32 cellular contexts compared by ENCODE assay signal in genomic region chr16:15861996-15862395, GRCh38. TPM values are rescaled to one million over a fixed set of nuclear protein-coding genes. Genes with fewer than 3 reads are reported as not detected.
"Had no signal": no experiment of that assay in that cellular context is flagged by ENCODE, and none has a peak within 500 bp of the region (broad histone marks: within the 10 kb centered on the region; RNA-seq: fewer than 3 reads in every experiment).

No MANE protein-coding gene starts in this region.

- H3K9me3 ChIP-seq: ascending aorta had no signal

- H3K27me3 ChIP-seq: ascending aorta had no signal

- H3K4me3 ChIP-seq: ascending aorta, cardiac muscle cell had no signal

- H3K27ac ChIP-seq: ascending aorta, cardiac muscle cell, VCaP had no signal

- FAIRE-seq: bronchial epithelial cell, TTC549 had no signal

- ATAC-seq: activated CD8-positive, alpha-beta memory T cell treated with anti-CD3 and anti-CD28 coated beads, Interleukin-2, amount 10 ng/mL, durations not matched to agents 7 days and 5 days; activated CD8-positive, alpha-beta T cell treated with anti-CD3 and anti-CD28 coated beads, Interleukin-2, amount 10 ng/mL, durations not matched to agents 7 days and 5 days; activated naive CD8-positive, alpha-beta T cell treated with anti-CD3 and anti-CD28 coated beads, Interleukin-2, amount 50 U/mL, for 24 hours had no signal

- DNase-seq: activated B cell treated with CpG ODN at 0.5 μM for 24 hours; activated CD4-positive, alpha-beta memory T cell treated with anti-CD3 and anti-CD28 coated beads for 36 hours; activated CD4-positive, alpha-beta T cell treated with anti-CD3 and anti-CD28 coated beads for 4 hours; activated CD4-positive, alpha-beta T cell treated with anti-CD3 and anti-CD28 coated beads, Interleukin-2, amount 10 ng/mL, durations not matched to agents 24 days and 14 days; activated CD4-positive, alpha-beta T cell treated with anti-CD3 and anti-CD28 coated beads, Interleukin-2, amount 50 U/mL, for 1 hour; activated CD4-positive, alpha-beta T cell treated with anti-CD3 and anti-CD28 coated beads, Interleukin-2, amount 50 U/mL, for 4 hours; activated CD4-positive, CD25-positive, alpha-beta regulatory T cell treated with anti-CD3 and anti-CD28 coated beads, Interleukin-2, amount 50 U/mL, for 72 hours; activated CD8-positive, alpha-beta memory T cell treated with anti-CD3 and anti-CD28 coated beads for 24 hours; activated CD8-positive, alpha-beta memory T cell treated with anti-CD3 and anti-CD28 coated beads, Interleukin-2, amount 10 ng/mL, durations not matched to agents 7 days and 5 days; activated CD8-positive, alpha-beta memory T cell treated with anti-CD3 and anti-CD28 coated beads, Interleukin-2, amount 50 U/mL, for 48 hours; activated CD8-positive, alpha-beta T cell treated with anti-CD3 and anti-CD28 coated beads, Interleukin-2, amount 10 ng/mL, durations not matched to agents 7 days and 5 days; activated effector memory CD4-positive, alpha-beta T cell treated with Interleukin-2 at 50 U/mL for 16 hours; activated gamma-delta T cell; activated naive CD4-positive, alpha-beta T cell treated with anti-CD3 and anti-CD28 coated beads, Interleukin-2, amount 10 ng/mL, durations not matched to agents 7 days and 5 days; activated naive CD4-positive, alpha-beta T cell treated with Interleukin-2 at 50 U/mL for 16 hours; activated naive CD8-positive, alpha-beta T cell treated with anti-CD3 and anti-CD28 coated beads, Interleukin-2, amount 10 ng/mL, durations not matched to agents 7 days and 5 days; activated naive CD8-positive, alpha-beta T cell treated with anti-CD3 and anti-CD28 coated beads, Interleukin-2, amount 50 U/mL, for 24 hours; activated T-cell treated with anti-CD3 and anti-CD28 coated beads, Interleukin-2, amount 50 U/mL, for 24 hours; activated T-cell treated with anti-CD3 and anti-CD28 coated beads, Interleukin-2, amount 50 U/mL, for 48 hours; amygdala; anterior cingulate cortex; caudate nucleus; cerebellar nuclear complex; T-helper 1 cell; T-helper 2 cell; T-helper 9 cell had no signal

RNA-seq across cellular contexts. Expression of gene MYH11, which starts 5.2 kb away (rescaled TPM):
- total RNA-seq: activated CD4-positive, alpha-beta T cell treated with anti-CD3 and anti-CD28 coated beads, Interleukin-2, amount 10 ng/mL, durations not matched to agents 24 days and 14 days; activated CD8-positive, alpha-beta T cell treated with anti-CD3 and anti-CD28 coated beads, Interleukin-2, amount 10 ng/mL, durations not matched to agents 7 days and 5 days; activated naive CD8-positive, alpha-beta T cell treated with anti-CD3 and anti-CD28 coated beads, Interleukin-2, amount 10 ng/mL, durations not matched to agents 7 days and 5 days; activated T-helper 2 cell treated with anti-CD3 and anti-CD28 coated beads, Interferon-gamma antibody, Interleukin-2, Interleukin-4, amounts not matched to agents 10 μg/mL and 5 μg/mL and 100 μg/mL, durations not matched to agents 14 hours and 24 hours and 36 hours had no signal
